ENCODE assay signal across 9 cellular contexts in genomic region chr18:69402219-69402989, GRCh38. TPM values are rescaled to one million over a fixed set of nuclear protein-coding genes. Genes with fewer than 3 reads are reported as not detected.
DNase-seq lines count a peak whose midpoint lies in the region; TF ChIP-seq lines count a peak whose summit lies in the region.
"Had no signal": no experiment of that assay in that cellular context is flagged by ENCODE, and none has a peak within 500 bp of the region (broad histone marks: within the 10 kb centered on the region; RNA-seq: fewer than 3 reads in every experiment).

No MANE protein-coding gene starts in this region.

- peak overlapping the region; percentile 69 for H3K4me3 ChIP-seq in brain microvascular endothelial cell (ENCODE audit: low read depth, low read length)
- peak overlapping the region; percentile 56 to 59 (median 58) for H3K4me3 ChIP-seq in stomach

- DNase-seq in NCI-H1105 (lab: John Stamatoyannopoulos, UW) (peak; percentile 12), NCI-H1105 treated with DMSO at 0.1 percent for 48 hours (lab: John Stamatoyannopoulos, UW) (no peak), brain microvascular endothelial cell (no peak), left kidney (ENCODE audit: low read depth, low spot score) (peak; percentile 69), stomach (no peak), amniotic stem cell (lab: John Stamatoyannopoulos, UW) (no peak), SKM-1 treated with dmso at 0.1 percent for 144 hours (lab: John Stamatoyannopoulos, UW; ENCODE audit: unreplicated experiment) (no peak)
- DNase-seq in stimulated activated naive CD4-positive, alpha-beta T cell (lab: John Stamatoyannopoulos, UW), result no peak
- DNase-seq: 8988T had no signal

- peaks cover 0 to 23% (median 14%) of the 10 kb centered on the region in 4 donors for H3K4me1 ChIP-seq in stomach

- no peaks in the 10 kb centered on the region for H3K27me3 ChIP-seq in brain microvascular endothelial cell (replicated peaks)
- H3K27me3 ChIP-seq in stomach, result peaks cover 0 to 44% (median 26%) of the 10 kb centered on the region in 3 donors

- TF ChIP-seq EP300 in stomach (IDR thresholded peaks at IDR 0.05), result no peak

- no peak for TF ChIP-seq POLR2A in stomach (IDR thresholded peaks at IDR 0.05)

- H3K9me3 ChIP-seq in stomach, result no peaks in the 10 kb centered on the region

- H3K36me3 ChIP-seq in brain microvascular endothelial cell (replicated peaks), result no peaks in the 10 kb centered on the region
- no peaks in the 10 kb centered on the region for H3K36me3 ChIP-seq in stomach

- intact Hi-C loops in stomach (cut with DNase I; ENCODE audit: low total_unique reads), result no loop called here

- in situ Hi-C loops in brain microvascular endothelial cell (cut with HindIII; ENCODE audit: low pct_ligation_motif_present, low sequenced_read_pairs), result no loop called here

- no peak overlapping the region for H3K27ac ChIP-seq in brain microvascular endothelial cell
- no peak overlapping the region for H3K27ac ChIP-seq in stomach

- no peak for TF ChIP-seq CTCF in brain microvascular endothelial cell (IDR thresholded peaks at IDR 0.05; ENCODE audit: low read depth, low read length, missing control alignments)
- TF ChIP-seq CTCF in stomach (IDR thresholded peaks at IDR 0.05), result no peak

- WGBS in stomach, 5 donors, result 9 to 27% (median 16%) methylated on average over 25 of the region's 25 CpGs

RNA-seq across cellular contexts. Expression of gene DOK6, which starts 1.7 kb away (rescaled TPM):
- 10 to 100 TPM in 1 of 5 donors, 1 to 10 TPM in 3, not detected in 1; 1.2 to 10.1 (median 1.9) TPM for total RNA-seq in stomach
- 1 to 10 TPM in 1 of 3 donors, under 1 TPM in 2; 0.18 to 1.7 (median 0.31) TPM for polyA plus RNA-seq in stomach

Comparison
In these comparisons a context has a peak if more than half of its experiments do, and no peak if none do; other contexts are left out.
1. DNase-seq: peak in NCI-H1105 (single experiment) and left kidney (single experiment); none in NCI-H1105 treated with DMSO at 0.1 percent for 48 hours (single experiment), brain microvascular endothelial cell (single experiment), stomach (single experiment), stimulated activated naive CD4-positive, alpha-beta T cell (0 of 6), amniotic stem cell (single experiment) and SKM-1 treated with dmso at 0.1 percent for 144 hours (single experiment).